ENCODE assay signal across 9 cellular contexts in the genomic region with DNA sequence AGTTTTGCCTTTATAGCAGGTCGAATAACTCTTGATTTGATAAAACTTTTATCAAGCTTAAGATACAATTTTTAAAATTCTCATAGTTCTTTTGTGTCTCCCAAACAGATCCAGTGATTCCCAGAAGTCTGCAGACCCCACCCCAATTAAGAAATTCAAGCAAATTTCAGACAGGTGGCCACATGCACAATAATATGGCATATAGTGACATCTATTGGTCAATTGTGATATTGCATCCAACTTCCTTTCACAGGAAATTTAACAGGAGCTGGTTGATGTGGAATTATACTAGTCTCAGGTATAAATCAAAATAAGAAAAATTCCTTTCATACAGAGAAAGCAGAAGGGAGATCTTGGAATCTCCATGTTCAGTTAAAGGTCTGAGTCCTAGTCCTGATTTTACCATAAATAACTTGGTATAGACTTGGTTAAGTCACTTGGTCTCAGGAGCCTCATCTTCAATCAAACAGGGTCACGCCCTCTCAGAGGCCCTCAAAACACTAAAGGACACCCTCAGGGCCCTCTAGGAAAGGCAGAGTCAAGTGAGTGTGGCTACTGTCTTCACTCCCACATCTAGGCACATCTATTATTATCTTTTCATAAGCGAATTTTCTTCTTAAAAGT. TPM values are rescaled to one million over a fixed set of nuclear protein-coding genes. Genes with fewer than 3 reads are reported as not detected.
DNase-seq lines count a peak whose midpoint lies in the region; TF ChIP-seq lines count a peak whose summit lies in the region.
"Had no signal": no experiment of that assay in that cellular context is flagged by ENCODE, and none has a peak within 500 bp of the region (broad histone marks: within the 10 kb centered on the region; RNA-seq: fewer than 3 reads in every experiment).

No MANE protein-coding gene starts in this region.

- H3K4me3 Mint-ChIP-seq in neural progenitor cell: no peak overlapping the region
- H3K4me3 Mint-ChIP-seq in activated naive CD8-positive, alpha-beta T cell treated with anti-CD3 and anti-CD28 coated beads for 36 hours: no peak overlapping the region
- H3K4me3 Mint-ChIP-seq: dendritic cell treated with granulocyte-macrophage colony-stimulating factor and Interleukin-4, amounts not matched to agents 40 ng/mL and 50 ng/mL, for 4 days had no signal

- no peaks in the 10 kb centered on the region for H3K27me3 Mint-ChIP-seq in neural progenitor cell (ENCODE audit: insufficient read depth, low read depth)
- H3K27me3 Mint-ChIP-seq in activated naive CD8-positive, alpha-beta T cell treated with anti-CD3 and anti-CD28 coated beads for 36 hours: peaks cover 6% of the 10 kb centered on the region
- H3K27me3 Mint-ChIP-seq: dendritic cell treated with granulocyte-macrophage colony-stimulating factor and Interleukin-4, amounts not matched to agents 40 ng/mL and 50 ng/mL, for 4 days had no signal

- no peaks in the 10 kb centered on the region for H3K36me3 Mint-ChIP-seq in neural progenitor cell
- no peaks in the 10 kb centered on the region for H3K36me3 Mint-ChIP-seq in activated naive CD8-positive, alpha-beta T cell treated with anti-CD3 and anti-CD28 coated beads for 36 hours

- H2AFZ ChIP-seq in neural progenitor cell (replicated peaks): no peak overlapping the region

- no peaks in the 10 kb centered on the region for H3K79me2 ChIP-seq in neural progenitor cell (ENCODE audit: low read depth)

- H3K9me3 Mint-ChIP-seq in neural progenitor cell: no peaks in the 10 kb centered on the region
- no peaks in the 10 kb centered on the region for H3K9me3 Mint-ChIP-seq in activated naive CD8-positive, alpha-beta T cell treated with anti-CD3 and anti-CD28 coated beads for 36 hours
- H3K9me3 Mint-ChIP-seq: dendritic cell treated with granulocyte-macrophage colony-stimulating factor and Interleukin-4, amounts not matched to agents 40 ng/mL and 50 ng/mL, for 4 days had no signal

- H3K27ac Mint-ChIP-seq in neural progenitor cell: no peak overlapping the region
- no peak overlapping the region for H3K27ac Mint-ChIP-seq in activated naive CD8-positive, alpha-beta T cell treated with anti-CD3 and anti-CD28 coated beads for 36 hours
- H3K27ac Mint-ChIP-seq: dendritic cell treated with granulocyte-macrophage colony-stimulating factor and Interleukin-4, amounts not matched to agents 40 ng/mL and 50 ng/mL, for 4 days had no signal

- H3K9me3 ChIP-seq in neural progenitor cell (ENCODE audit: low read depth): no peaks in the 10 kb centered on the region

- peak; percentile 65 for TF ChIP-seq CTCF in GM10248 (IDR thresholded peaks at IDR 0.05; ENCODE audit: control extremely low read depth, extremely low read depth, low read depth, missing control alignments)
- peak; percentile 83 for TF ChIP-seq CTCF in neural progenitor cell (IDR thresholded peaks at IDR 0.05)

- H3K4me1 ChIP-seq in neural progenitor cell: no peaks in the 10 kb centered on the region

- peaks cover 6% of the 10 kb centered on the region for H3F3A ChIP-seq in neural progenitor cell (ENCODE audit: low read depth)

- H3K9ac ChIP-seq in neural progenitor cell: no peak overlapping the region

- H3K27me3 ChIP-seq in neural progenitor cell: peaks cover 36% of the 10 kb centered on the region

- DNase-seq in A172 (ENCODE audit: low spot score) (peak; percentile 56), GM10248 (ENCODE audit: extremely low spot score) (peak; percentile 36), NCI-H748 (lab: John Stamatoyannopoulos, UW; ENCODE audit: unreplicated experiment) (peak; percentile 43), dermis blood vessel endothelial cell (peak; percentile 69), neural progenitor cell (ENCODE audit: low spot score) (peak; percentile 70), cortex of kidney (lab: John Stamatoyannopoulos, UW) (no peak), COLO668 (lab: John Stamatoyannopoulos, UW; ENCODE audit: unreplicated experiment) (no peak)
- no peak for DNase-seq in activated naive CD8-positive, alpha-beta T cell treated with anti-CD3 and anti-CD28 coated beads for 36 hours

- no peaks in the 10 kb centered on the region for H4K20me1 ChIP-seq in neural progenitor cell (ENCODE audit: low read depth)

- H3K36me3 ChIP-seq in neural progenitor cell: no peaks in the 10 kb centered on the region

- no peak overlapping the region for H3K4me3 ChIP-seq in neural progenitor cell

- H3K27ac ChIP-seq in neural progenitor cell: no peak overlapping the region

- POLR2A ChIA-PET in GM10248 (lab: Yijun Ruan, JAX): no interaction called here

- H3K4me1 Mint-ChIP-seq in neural progenitor cell: no peaks in the 10 kb centered on the region
- no peaks in the 10 kb centered on the region for H3K4me1 Mint-ChIP-seq in activated naive CD8-positive, alpha-beta T cell treated with anti-CD3 and anti-CD28 coated beads for 36 hours

- H3K4me2 ChIP-seq in neural progenitor cell: no peak overlapping the region

- CTCF ChIA-PET in GM10248 (lab: Yijun Ruan, JAX): interaction anchor here (0.6 to 11.3 kb wide), 54 partner anchors 9 to 875 kb away, joined by 3 to 232 read pairs (median 8); a partner anchor contains a TSS

RNA-seq across cellular contexts. Expression of a gene that starts 24.1 kb away (rescaled TPM):
- total RNA-seq in A172 (2014; rRNA removed; shearing (Covaris generic)): 11.4 and 12.8 TPM in 2 replicates
- total RNA-seq in dermis blood vessel endothelial cell (2.6 and 3.5 TPM in 2 replicates), neural progenitor cell (ENCODE audit: low replicate concordance) (4.5 and 7.1 TPM in 2 replicates)
- total RNA-seq in activated naive CD8-positive, alpha-beta T cell treated with anti-CD3 and anti-CD28 coated beads for 36 hours: 1 to 10 TPM; 4.7 TPM

RNA-seq across cellular contexts. Expression of a gene that starts 53.7 kb away (rescaled TPM):
- total RNA-seq in A172 (2014; rRNA removed; shearing (Covaris generic)): not detected in 2 replicates
- not detected in 2 replicates for total RNA-seq in dermis blood vessel endothelial cell
- not detected in 2 replicates for total RNA-seq in neural progenitor cell (ENCODE audit: low replicate concordance)
- not detected for total RNA-seq in activated naive CD8-positive, alpha-beta T cell treated with anti-CD3 and anti-CD28 coated beads for 36 hours

Comparison
In these comparisons a context has a peak if more than half of its experiments do, and no peak if none do; other contexts are left out.
1. DNase-seq: peak in A172 (single experiment), GM10248 (single experiment), NCI-H748 (single experiment), dermis blood vessel endothelial cell (single experiment) and neural progenitor cell (single experiment); none in activated naive CD8-positive, alpha-beta T cell treated with anti-CD3 and anti-CD28 coated beads for 36 hours (single experiment), cortex of kidney (single experiment) and COLO668 (single experiment).